ENCODE assay signal across 1 cellular context in genomic region chrX:139889760-139890159, GRCh38.
TF ChIP-seq lines count a peak whose summit lies in the region.

No MANE protein-coding gene starts in this region.

TF ChIP-seq in HCT116, 20 proteins besides CTCF, POLR2A, EP300 and RAD21 (continued from another document):
- TF ChIP-seq ZBTB33 (IDR thresholded peaks at IDR 0.05; ENCODE audit: extremely low read depth, insufficient replicate concordance, low read length) (no peak), SRF (IDR thresholded peaks at IDR 0.05; ENCODE audit: low read depth) (no peak), ZNF274 (IDR thresholded peaks at IDR 0.05; ENCODE audit: low read depth, low read length) (no peak)
